Comparison of ENCODE assay signal across 9 cellular contexts in genomic region chr6:122642604-122643003, GRCh38. TPM values are rescaled to one million over a fixed set of nuclear protein-coding genes. Genes with fewer than 3 reads are reported as not detected.
DNase-seq lines count a peak whose midpoint lies in the region; ATAC-seq, FAIRE-seq and TF ChIP-seq lines count a peak whose summit lies in the region.
"Not testable (repeated sequence)": the region's sequence is repeated elsewhere in the genome, so short reads cannot be mapped to it uniquely, and the experiment has no call there.
"Had no signal": no experiment of that assay in that cellular context is flagged by ENCODE, and none has a peak within 500 bp of the region (broad histone marks: within the 10 kb centered on the region; RNA-seq: fewer than 3 reads in every experiment).

No MANE protein-coding gene starts in this region.

- not testable (repeated sequence) for H3K4me3 Mint-ChIP-seq in astrocyte (ENCODE audit: unreplicated experiment)

- not testable (repeated sequence) for H2AFZ ChIP-seq in astrocyte (ENCODE audit: low read depth, low read length); endothelial cell of umbilical vein (ENCODE audit: low read depth, low read length); HepG2 (ENCODE audit: low read length)

- BruUV-seq in endothelial cell of umbilical vein (replicated peaks; lab: Mats Ljungman, UMichigan); HepG2 (replicated peaks; lab: Mats Ljungman, UMichigan): not testable (repeated sequence)

- intact Hi-C loops in endothelial cell of umbilical vein (cut with micrococcal nuclease); HepG2 (cut with micrococcal nuclease; ENCODE audit: unreplicated experiment): not testable (repeated sequence)

- dilution Hi-C loops in endothelial cell of umbilical vein (cut with MboI; ENCODE audit: extremely low pct_ligation_motif_present, low sequenced_read_pairs): not testable (repeated sequence)

- not testable (repeated sequence) for H4K20me1 ChIP-seq in astrocyte (ENCODE audit: insufficient read depth, low read length); endothelial cell of umbilical vein (replicated peaks; ENCODE audit: control insufficient read depth, extremely low read depth, insufficient read depth, low read length); HepG2 (ENCODE audit: insufficient read depth, low read length)

- not testable (repeated sequence) for H3K27me3 Mint-ChIP-seq in astrocyte (ENCODE audit: low read depth, unreplicated experiment)

- H3K9me3 ChIP-seq in astrocyte (ENCODE audit: insufficient read depth, low read depth, low read length); endothelial cell of umbilical vein (replicated peaks; ENCODE audit: control insufficient read depth, insufficient read depth, low read length); HepG2 (ENCODE audit: low read length): not testable (repeated sequence)

- POLR2A ChIA-PET in endothelial cell of umbilical vein (lab: Charles Lee); HepG2 (lab: Yijun Ruan, JAX): not testable (repeated sequence)

- FAIRE-seq in A204.1 (lab: Jason Lieb, UNC) (peak; percentile 11), HTR-8/SVneo (lab: Jason Lieb, UNC) (peak; percentile 54), astrocyte (lab: Jason Lieb, UNC) (peak; percentile 73), bronchial epithelial cell (lab: Jason Lieb, UNC) (peak; percentile 83), endothelial cell of umbilical vein (lab: Jason Lieb, UNC) (peak; percentile 78), urothelium cell line (lab: Jason Lieb, UNC) (peak; percentile 68)
- FAIRE-seq in HepG2 (lab: Jason Lieb, UNC): not testable (repeated sequence)

- not testable (repeated sequence) for TF ChIP-seq RAD21 in HepG2 (CRISPR knock-in tag; IDR thresholded peaks at IDR 0.05)

- WGBS in HepG2 (ENCODE audit: low lambda C conversion rate): 92% methylated on average over 1 of the region's 1 CpG

- H3K36me3 Mint-ChIP-seq in astrocyte (ENCODE audit: low read depth, unreplicated experiment): peaks cover 17% of the 10 kb centered on the region

- not testable (repeated sequence) for H3K27ac ChIP-seq in astrocyte (ENCODE audit: low read depth, low read length); endothelial cell of umbilical vein (ENCODE audit: insufficient read depth, low read depth, low read length); foreskin keratinocyte; HepG2 (ENCODE audit: extremely low read length, insufficient read depth, low read length)

- not testable (repeated sequence) for H3K36me3 ChIP-seq in astrocyte (ENCODE audit: insufficient read depth, low read length); bronchial epithelial cell (ENCODE audit: control insufficient read depth, insufficient read depth, low read length); endothelial cell of umbilical vein (ENCODE audit: control insufficient read depth in 2 of 2, extremely low read depth in 1 of 2, insufficient read depth in 2 of 2, low read length in 2 of 2); HepG2 (replicated peaks in 1 of 2; ENCODE audit: control insufficient read depth in 1 of 2, insufficient read depth in 2 of 2, low read length in 2 of 2)

- TF ChIP-seq POLR2A in endothelial cell of umbilical vein (IDR thresholded peaks at IDR 0.05; ENCODE audit: low read depth, low read length); HepG2 (IDR thresholded peaks at IDR 0.05; ENCODE audit: insufficient read depth in 1 of 2, low read depth in 2 of 2, low read length in 2 of 2): not testable (repeated sequence)

- not testable (repeated sequence) for H3K4me1 Mint-ChIP-seq in astrocyte (ENCODE audit: low read depth, unreplicated experiment)

- H3K27me3 ChIP-seq in astrocyte (ENCODE audit: insufficient read depth, low read length); bronchial epithelial cell (ENCODE audit: control insufficient read depth, insufficient read depth, low read length); endothelial cell of umbilical vein (ENCODE audit: control insufficient read depth in 2 of 2, insufficient read depth in 2 of 2, low read length in 2 of 2); foreskin keratinocyte; HepG2 (ENCODE audit: control insufficient read depth in 1 of 2, insufficient read depth in 2 of 2, low read length in 2 of 2): not testable (repeated sequence)

- H3K9me3 Mint-ChIP-seq in astrocyte (ENCODE audit: unreplicated experiment): not testable (repeated sequence)

- CTCF ChIA-PET in endothelial cell of umbilical vein (lab: Charles Lee); HepG2 (lab: Yijun Ruan, JAX; ENCODE audit: low intra/inter-chr PET ratio, low total read pairs): not testable (repeated sequence)

- H3K79me2 ChIP-seq in astrocyte (ENCODE audit: insufficient read depth, low read length); endothelial cell of umbilical vein (ENCODE audit: control insufficient read depth, insufficient read depth, low read length); HepG2 (ENCODE audit: insufficient read depth, low read length): not testable (repeated sequence)

- H3K4me2 ChIP-seq in astrocyte (ENCODE audit: low read length); endothelial cell of umbilical vein (ENCODE audit: insufficient read depth, low read length); HepG2 (ENCODE audit: low read depth, low read length): not testable (repeated sequence)

- not testable (repeated sequence) for H3K4me1 ChIP-seq in astrocyte (ENCODE audit: insufficient read depth, low read length); endothelial cell of umbilical vein (ENCODE audit: control insufficient read depth, extremely low read depth, insufficient read depth, low read length); foreskin keratinocyte; HepG2 (ENCODE audit: insufficient read depth, low read length)

- H3K4me3 ChIP-seq in astrocyte (ENCODE audit: insufficient read depth, low read depth, low read length); bronchial epithelial cell (ENCODE audit: low read depth, low read length); endothelial cell of umbilical vein (replicated peaks in 1 of 3; ENCODE audit: insufficient read depth in 1 of 3, low read depth in 1 of 3, low read length in 3 of 3); HepG2 (replicated peaks in 1 of 3; ENCODE audit: insufficient read depth in 1 of 3, low read depth in 2 of 3, low read length in 3 of 3): not testable (repeated sequence)

- H3K27ac Mint-ChIP-seq in astrocyte (ENCODE audit: unreplicated experiment): not testable (repeated sequence)

- not testable (repeated sequence) for H3K9ac ChIP-seq in astrocyte (ENCODE audit: low read length); endothelial cell of umbilical vein (replicated peaks; ENCODE audit: extremely low read depth, insufficient read depth, low read length); HepG2 (ENCODE audit: insufficient read depth, low read depth, low read length)

- TF ChIP-seq EP300 in HepG2 (IDR thresholded peaks at IDR 0.05; ENCODE audit: low read depth in 2 of 2, low read length in 2 of 2); HepG2 (CRISPR knock-in tag; IDR thresholded peaks at IDR 0.05; ENCODE audit: borderline replicate concordance): not testable (repeated sequence)

- peak; percentile 59 for ATAC-seq in foreskin keratinocyte
- not testable (repeated sequence) for ATAC-seq in HepG2

- H3K9me1 ChIP-seq in endothelial cell of umbilical vein (replicated peaks; ENCODE audit: control insufficient read depth, extremely low read depth, insufficient read depth, low read length): not testable (repeated sequence)

- not testable (repeated sequence) for DNase-seq in HTR-8/SVneo (ENCODE audit: insufficient read length, low spot score); astrocyte (ENCODE audit: low read depth); endothelial cell of umbilical vein (ENCODE audit: low read depth, low spot score); HepG2 (ENCODE audit: low spot score); urothelium cell line (ENCODE audit: low spot score)
- DNase-seq in bronchial epithelial cell (ENCODE audit: low read depth) (peak; percentile 59), foreskin keratinocyte (peak in 1 of 2 donors; percentile 46)

- TF ChIP-seq CTCF in astrocyte (IDR thresholded peaks at IDR 0.05; ENCODE audit: insufficient read depth, low read depth, low read length); bronchial epithelial cell (IDR thresholded peaks at IDR 0.05; ENCODE audit: insufficient read depth, low read length, severe bottlenecking); endothelial cell of umbilical vein (IDR thresholded peaks at IDR 0.05; ENCODE audit: extremely low read depth in 1 of 2, insufficient read depth in 1 of 2, low read depth in 1 of 2, low read length in 2 of 2); foreskin keratinocyte (conservative IDR thresholded peaks at IDR 0.05); HepG2 (CRISPR knock-in tag; IDR thresholded peaks at IDR 0.05): not testable (repeated sequence)

- in situ Hi-C loops in HepG2 (cut with HindIII; ENCODE audit: extremely low pct_ligation_motif_present, low pct_unique_long_range_greater_than_20kb): not testable (repeated sequence)

RNA-seq across cellular contexts. Expression of gene PKIB, which starts 32.4 kb away (rescaled TPM):
- total RNA-seq in astrocyte (64.1 and 74.6 TPM in 2 replicates), bronchial epithelial cell (2.8 and 3.9 TPM in 2 replicates), endothelial cell of umbilical vein (not detected in 2 replicates), foreskin keratinocyte (1.4 and 2.9 TPM in 2 replicates), HepG2 (2016; rRNA removed; fragmentation: Illumina TruSeq; extraction: Trizol) (1.5 and 2.2 TPM in 2 replicates)
- polyA plus RNA-seq in endothelial cell of umbilical vein (not detected in 2 replicates), foreskin keratinocyte (0.94 and 2.8 TPM in 2 replicates), HepG2 (2011; rRNA removed) (0.97 and 1.4 TPM in 2 replicates)
- polyA plus RNA-seq in endothelial cell of umbilical vein (2011; cell fraction: cytosol; rRNA removed): 0.07 and 0.10 TPM in 2 replicates
- 0.18 TPM in 1 of 2 replicates, not detected in the other for polyA plus RNA-seq in endothelial cell of umbilical vein (2011; cell fraction: nucleus; rRNA removed)
- not detected in 2 replicates for polyA plus RNA-seq in endothelial cell of umbilical vein (2012)
- polyA minus RNA-seq in endothelial cell of umbilical vein: 0.83 TPM in 1 of 2 replicates, not detected in the other
- not detected for polyA minus RNA-seq in endothelial cell of umbilical vein (2011; cell fraction: cytosol; rRNA and poly(A)+ RNA removed)
- not detected in 2 replicates for polyA minus RNA-seq in endothelial cell of umbilical vein (2011; cell fraction: nucleus; rRNA and poly(A)+ RNA removed)
- total RNA-seq in HepG2 (2016; cell fraction: cytosol; rRNA removed; fragmentation: Illumina TruSeq; extraction: Trizol; ENCODE audit: low read depth): 0.71 and 1.9 TPM in 2 replicates
- total RNA-seq in HepG2 (2016; cell fraction: insoluble cytoplasmic fraction; rRNA removed; fragmentation: Illumina TruSeq; extraction: Trizol): 1.2 and 1.3 TPM in 2 replicates
- 1.8 and 2.9 TPM in 2 replicates for total RNA-seq in HepG2 (2016; cell fraction: membrane; rRNA removed; fragmentation: Illumina TruSeq; extraction: Trizol)
- total RNA-seq in HepG2 (2016; cell fraction: nucleus; rRNA removed; fragmentation: Illumina TruSeq; extraction: Trizol): 0.90 and 1.4 TPM in 2 replicates
- polyA plus RNA-seq in HepG2 (2011; cell fraction: cytosol; rRNA removed): 0.58 and 1.0 TPM in 2 replicates
- polyA plus RNA-seq in HepG2 (2011; cell fraction: nucleus; rRNA removed): 0.69 and 1.1 TPM in 2 replicates
- 1.3 and 1.4 TPM in 2 replicates for polyA plus RNA-seq in HepG2 (2012)
- 1.8 and 2.2 TPM in 2 replicates for polyA plus RNA-seq in HepG2 (2016; cell fraction: cytosol; fragmentation: Illumina TruSeq; extraction: Trizol; ENCODE audit: low read depth)
- polyA plus RNA-seq in HepG2 (2016; cell fraction: insoluble cytoplasmic fraction; fragmentation: Illumina TruSeq; extraction: Trizol; ENCODE audit: low read depth): 2.6 TPM in 2 replicates
- polyA plus RNA-seq in HepG2 (2016; cell fraction: membrane; fragmentation: Illumina TruSeq; extraction: Trizol; ENCODE audit: low read depth): 2.4 and 3.0 TPM in 2 replicates
- 1.9 and 2.3 TPM in 2 replicates for polyA plus RNA-seq in HepG2 (2016; cell fraction: nucleus; fragmentation: Illumina TruSeq; extraction: Trizol; ENCODE audit: insufficient read depth, low read depth)
- polyA minus RNA-seq in HepG2 (2011; rRNA and poly(A)+ RNA removed; ENCODE audit: low replicate concordance): 0.20 TPM in 1 of 2 replicates, not detected in the other
- not detected in 2 replicates for polyA minus RNA-seq in HepG2 (2011; cell fraction: cytosol; rRNA and poly(A)+ RNA removed)
- polyA minus RNA-seq in HepG2 (2011; cell fraction: nucleus; rRNA and poly(A)+ RNA removed): 2.5 and 2.8 TPM in 2 replicates
- total RNA-seq: GM23248 had no signal

Comparison
In these comparisons a context has a peak if more than half of its experiments do, and no peak if none do; other contexts are left out.
1. RNA of gene PKIB, which starts 32.4 kb away (total RNA-seq): 64.1 to 74.6 TPM in astrocyte; 2.8 to 3.9 TPM in bronchial epithelial cell, 1.4 to 2.9 TPM in foreskin keratinocyte, 0.71 to 2.9 TPM in HepG2 and not detected in endothelial cell of umbilical vein; every median in the first group is over 10 times any median in the second.